Comparison of ENCODE assay signal across 8 cellular contexts in genomic region chr3:44861412-44862220, GRCh38. TPM values are rescaled to one million over a fixed set of nuclear protein-coding genes. Genes with fewer than 3 reads are reported as not detected.
A peak's percentile ranks its signal among the peaks of the same experiment; 100 is the strongest.
DNase-seq lines count a peak whose midpoint lies in the region; ATAC-seq and TF ChIP-seq lines count a peak whose summit lies in the region.

Gene TMEM42 (plus strand): TSS chr3:44861912. CDS start chr3:44861925, 13 bp downstream.

- peaks cover 7 to 30% (median 14%) of the 10 kb centered on the region in 11 experiments; a peak in 20 of 22 replicates for H3K36me3 ChIP-seq in BLaER1 treated with 17β-estradiol and CSF1 and Interleukin-3, amounts not matched to agents 10 nM and 100 nM
- peaks cover 0 to 3% of the 10 kb centered on the region in 2 donors for H3K36me3 ChIP-seq in lung (ENCODE audit: control insufficient read depth in 2 of 2, insufficient read depth in 2 of 2, low read length in 2 of 2)

- H3K27me3 ChIP-seq in BLaER1 treated with 17β-estradiol and CSF1 and Interleukin-3, amounts not matched to agents 10 nM and 100 nM = no peaks in the 10 kb centered on the region
- no peaks in the 10 kb centered on the region for H3K27me3 ChIP-seq in lung (ENCODE audit: control insufficient read depth, insufficient read depth)

- WGBS in lung, 2 donors = 2% methylated on average over 67 to 90 of the region's 90 CpGs

- H3K4me1 ChIP-seq in BLaER1 treated with 17β-estradiol and CSF1 and Interleukin-3, amounts not matched to agents 10 nM and 100 nM = peaks cover 8 to 23% (median 12%) of the 10 kb centered on the region in 10 experiments
- peaks cover 0 to 4% of the 10 kb centered on the region in 2 donors for H3K4me1 ChIP-seq in lung (ENCODE audit: control insufficient read depth in 2 of 2, insufficient read depth in 2 of 2, low read length in 2 of 2)

- H3K4me2 ChIP-seq in BLaER1 treated with 17β-estradiol and CSF1 and Interleukin-3, amounts not matched to agents 10 nM and 100 nM = peak within 1 kb of the TSS; percentile 80 to 99 (median 92)

- peak within 1 kb of the TSS; percentile 73 to 93 (median 87) for H3K27ac ChIP-seq in BLaER1 treated with 17β-estradiol and CSF1 and Interleukin-3, amounts not matched to agents 10 nM and 100 nM
- H3K27ac ChIP-seq in lung (ENCODE audit: low read depth in 1 of 2, low read length in 1 of 2) = peak within 1 kb of the TSS; percentile 97

- TF ChIP-seq POLR2A in GM19193 (IDR thresholded peaks at IDR 0.05; ENCODE audit: extremely low read depth, insufficient read depth, insufficient read length) = peak; percentile 93

- H3K9me3 ChIP-seq in BLaER1 treated with 17β-estradiol and CSF1 and Interleukin-3, amounts not matched to agents 10 nM and 100 nM (replicated peaks in 1 of 11) = peaks cover 4 to 14% (median 9%) of the 10 kb centered on the region in 11 experiments; a peak in 21 of 22 replicates
- peaks cover 0 to 2% of the 10 kb centered on the region in 2 donors for H3K9me3 ChIP-seq in lung (ENCODE audit: control insufficient read depth in 2 of 2, insufficient read depth in 1 of 2, low read length in 1 of 2)

- ATAC-seq in HG03439 (IDR thresholded peaks at IDR 0.05; ENCODE audit: unreplicated experiment) = peak; percentile 93
- peak; percentile 96 for ATAC-seq in lung (ENCODE audit: insufficient read depth, low FRiP score)

- DNase-seq in NCI-H774 (lab: John Stamatoyannopoulos, UW) (peak; percentile 61), lung (ENCODE audit: low spot score) (peak; percentile 89)
- peak; percentile 62 to 84 for DNase-seq in activated CD8-positive, alpha-beta memory T cell treated with anti-CD3 and anti-CD28 coated beads for 1 hour (ENCODE audit: extremely low read depth in 1 of 2, low read depth in 1 of 2)
- peak; percentile 79 for DNase-seq in effector CD4-positive, alpha-beta T cell
- peak; percentile 78 to 82 (median 78) for DNase-seq in stimulated activated CD4-positive, alpha-beta T cell treated with anti-CD3 and anti-CD28 coated beads, TNF-alpha, amount 100 ng/mL, for 4 hours (ENCODE audit: low read depth in 3 of 3)

- peak within 1 kb of the TSS; percentile 60 to 79 (median 68) for H3K4me3 ChIP-seq in BLaER1 treated with 17β-estradiol and CSF1 and Interleukin-3, amounts not matched to agents 10 nM and 100 nM
- peak within 1 kb of the TSS; percentile 52 for H3K4me3 ChIP-seq in lung

- peak within 1 kb of the TSS; percentile 76 to 92 (median 87) for H3K9ac ChIP-seq in BLaER1 treated with 17β-estradiol and CSF1 and Interleukin-3, amounts not matched to agents 10 nM and 100 nM

- no peaks in the 10 kb centered on the region for H4K20me1 ChIP-seq in BLaER1 treated with 17β-estradiol and CSF1 and Interleukin-3, amounts not matched to agents 10 nM and 100 nM

- TF ChIP-seq CTCF in lung (IDR thresholded peaks at IDR 0.05; ENCODE audit: control extremely low read depth, extremely low read depth) = no peak

RNA-seq across cellular contexts. Expression of gene TMEM42, which starts in this region (rescaled TPM):
- 10 to 100 TPM; 12.8 to 14.3 TPM for total RNA-seq in lung
- 10 to 100 TPM; 12.0 to 24.6 TPM for polyA plus RNA-seq in lung

Comparison
In these comparisons a context has a peak if more than half of its experiments do, and no peak if none do; other contexts are left out.
1. Peak in every context shown above with its lines: DNase-seq, ATAC-seq, H3K4me3 ChIP-seq and H3K27ac ChIP-seq.